Comparison of ENCODE assay signal across 22 cellular contexts in genomic region chr7:110669410-110669809, GRCh38.
"Had no signal": no experiment of that assay in that cellular context is flagged by ENCODE, and none has a peak within 500 bp of the region (broad histone marks: within the 10 kb centered on the region; RNA-seq: fewer than 3 reads in every experiment).

No MANE protein-coding gene starts in this region.

- ATAC-seq: esophagus mucosa; gastrocnemius medialis; heart right ventricle; left lobe of liver; naive thymus-derived CD4-positive, alpha-beta T cell; psoas muscle; sciatic nerve; stimulated activated naive B cell treated with anti-CD40 and anti-IgM and Interleukin-4, amounts not matched to agents 10 μg/mL and 1 μg/mL and 100 μg/mL, for 72 hours had no signal

- H3K27ac Mint-ChIP-seq: nephron progenitor cell; stimulated activated naive B cell treated with anti-CD40 and anti-IgM and Interleukin-4, amounts not matched to agents 10 μg/mL and 1 μg/mL and 100 μg/mL, for 72 hours had no signal

- H3K4me1 Mint-ChIP-seq: naive thymus-derived CD4-positive, alpha-beta T cell; nephron progenitor cell had no signal

- H3K4me3 Mint-ChIP-seq: naive thymus-derived CD4-positive, alpha-beta T cell; nephron progenitor cell; stimulated activated naive B cell treated with anti-CD40 and anti-IgM and Interleukin-4, amounts not matched to agents 10 μg/mL and 1 μg/mL and 100 μg/mL, for 72 hours had no signal

- H3K27ac ChIP-seq: dorsolateral prefrontal cortex, gastrocnemius medialis, heart right ventricle, neutrophil, psoas muscle, spleen had no signal

- H3K27me3 Mint-ChIP-seq: naive thymus-derived CD4-positive, alpha-beta T cell; stimulated activated naive B cell treated with anti-CD40 and anti-IgM and Interleukin-4, amounts not matched to agents 10 μg/mL and 1 μg/mL and 100 μg/mL, for 72 hours had no signal

- H3K9me3 ChIP-seq: gastrocnemius medialis, neutrophil, psoas muscle had no signal

- H3K4me3 ChIP-seq: dorsolateral prefrontal cortex, gastrocnemius medialis, heart right ventricle, psoas muscle, spleen had no signal

- H3K4me1 ChIP-seq: gastrocnemius medialis, psoas muscle, spleen had no signal

- DNase-seq: cortex of kidney; dorsolateral prefrontal cortex; effector CD8-positive, alpha-beta T cell; gastrocnemius medialis; heart right ventricle; hypothalamus; mammary epithelial cell; naive thymus-derived CD4-positive, alpha-beta T cell; nephron progenitor cell; psoas muscle; retina; spleen; stimulated activated CD4-positive, alpha-beta T cell treated with anti-CD3 and anti-CD28 coated beads, Interleukin-15, amount 100 ng/mL, for 24 hours; stimulated activated CD4-positive, alpha-beta T cell treated with anti-CD3 and anti-CD28 coated beads, Interleukin-1b, Interleukin-23, amount 100 ng/mL, for 48 hours; stimulated activated CD4-positive, alpha-beta T cell treated with anti-CD3 and anti-CD28 coated beads, Interleukin-4, amount 100 ng/mL, for 24 hours; stimulated activated naive B cell treated with anti-CD40 and anti-IgM and Interleukin-4, amounts not matched to agents 10 μg/mL and 1 μg/mL and 100 μg/mL, for 72 hours; trophoblast cell had no signal

- FAIRE-seq: islet of Langerhans had no signal

- H3K27me3 ChIP-seq: dorsolateral prefrontal cortex, gastrocnemius medialis, heart right ventricle, neutrophil, spleen had no signal

- H3K36me3 ChIP-seq: gastrocnemius medialis, heart right ventricle, neutrophil had no signal
